Comparison of ENCODE assay signal across 28 cellular contexts in the genomic region with DNA sequence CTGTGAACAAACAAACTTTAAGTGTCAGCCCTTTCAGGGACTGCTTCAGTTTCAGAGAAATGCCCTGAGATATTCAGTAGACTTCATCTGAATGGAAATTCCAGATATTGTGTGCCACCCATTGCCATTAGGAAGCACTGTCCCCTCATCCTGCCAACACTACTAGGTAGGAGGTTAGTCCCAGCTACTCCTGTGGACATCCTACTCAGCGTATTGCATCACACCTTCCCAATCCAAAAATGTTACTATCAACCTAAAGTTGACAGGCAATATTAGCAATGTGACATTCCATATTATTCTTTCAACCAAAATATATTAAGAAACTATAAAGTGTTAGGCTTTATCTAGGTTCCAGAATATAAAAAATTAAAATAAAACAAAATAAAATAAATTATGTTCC.
"Had no signal": no experiment of that assay in that cellular context is flagged by ENCODE, and none has a peak within 500 bp of the region (broad histone marks: within the 10 kb centered on the region; RNA-seq: fewer than 3 reads in every experiment).

No MANE protein-coding gene starts in this region.

- H3K36me3 ChIP-seq: colonic mucosa, esophagus muscularis mucosa, esophagus squamous epithelium, gastrocnemius medialis, gastroesophageal sphincter, heart left ventricle, heart right ventricle had no signal

- H3K9me3 ChIP-seq: colonic mucosa, esophagus muscularis mucosa, esophagus squamous epithelium, gastrocnemius medialis, gastroesophageal sphincter had no signal

- DNase-seq: colonic mucosa; cortex of kidney; dermis blood vessel endothelial cell; dorsolateral prefrontal cortex; effector CD4-positive, alpha-beta T cell; effector CD8-positive, alpha-beta T cell; effector memory CD4-positive, alpha-beta T cell; effector memory CD8-positive, alpha-beta T cell; endodermal cell; erythroblast; esophagus squamous epithelium; foreskin fibroblast; foreskin keratinocyte; foreskin melanocyte; gastrocnemius medialis; glutamatergic neuron; head of caudate nucleus; heart left ventricle; heart right ventricle had no signal

- H3K4me3 ChIP-seq: colonic mucosa, coronary artery, dorsolateral prefrontal cortex, esophagus muscularis mucosa, esophagus squamous epithelium, gastrocnemius medialis, gastroesophageal sphincter, heart left ventricle, heart right ventricle had no signal

- H3K4me1 ChIP-seq: colonic mucosa, esophagus muscularis mucosa, esophagus squamous epithelium, foreskin keratinocyte, gastrocnemius medialis, gastroesophageal sphincter, heart left ventricle, heart right ventricle had no signal

- FAIRE-seq: colon, endometrium, endothelial cell of umbilical vein, frontal cortex had no signal

- ATAC-seq: effector memory CD8-positive, alpha-beta T cell; esophagus mucosa; foreskin keratinocyte; gastrocnemius medialis; gastroesophageal sphincter; heart left ventricle; heart right ventricle had no signal

- H3K27ac ChIP-seq: colonic mucosa, coronary artery, dorsolateral prefrontal cortex, epithelial cell of prostate, esophagus muscularis mucosa, esophagus squamous epithelium, foreskin keratinocyte, gastrocnemius medialis, gastroesophageal sphincter, heart left ventricle, heart right ventricle had no signal

- H3K27me3 ChIP-seq: colonic mucosa, dorsolateral prefrontal cortex, esophagus muscularis mucosa, esophagus squamous epithelium, foreskin keratinocyte, gastrocnemius medialis, gastroesophageal sphincter, heart left ventricle, heart right ventricle had no signal
